In genomic region chr6:16271415-16271814, GRCh38 we compare ENCODE assay signal across 17 cellular contexts. TPM values are rescaled to one million over a fixed set of nuclear protein-coding genes. Genes with fewer than 3 reads are reported as not detected.
DNase-seq lines count a peak whose midpoint lies in the region; ATAC-seq and TF ChIP-seq lines count a peak whose summit lies in the region.
"Had no signal": no experiment of that assay in that cellular context is flagged by ENCODE, and none has a peak within 500 bp of the region (broad histone marks: within the 10 kb centered on the region; RNA-seq: fewer than 3 reads in every experiment).

No MANE protein-coding gene starts in this region.

- H3K36me3 ChIP-seq in Karpas-422 (ENCODE audit: insufficient read depth, low read length): no peaks in the 10 kb centered on the region
- H3K36me3 ChIP-seq in mesendoderm (ENCODE audit: control insufficient read depth, insufficient read depth, low read length): no peaks in the 10 kb centered on the region
- H3K36me3 ChIP-seq in gastrocnemius medialis: peaks cover 0 to 13% of the 10 kb centered on the region in 2 donors
- no peaks in the 10 kb centered on the region for H3K36me3 ChIP-seq in OCI-LY7 (ENCODE audit: insufficient read depth, low read length)
- H3K36me3 ChIP-seq: BLaER1 treated with 17β-estradiol and CSF1 and Interleukin-3, amounts not matched to agents 10 nM and 100 nM had no signal

- H3K4me2 ChIP-seq in Karpas-422 (ENCODE audit: low read depth, low read length, poor library complexity, severe bottlenecking) (no peak overlapping the region), mesendoderm (ENCODE audit: low read length) (no peak overlapping the region), OCI-LY7 (ENCODE audit: low read length) (no peak overlapping the region)
- H3K4me2 ChIP-seq: A549 had no signal

- no peak for TF ChIP-seq CTCF in gastrocnemius medialis (IDR thresholded peaks at IDR 0.05 in 4 of 5, conservative IDR thresholded peaks at IDR 0.05 in 1 of 5)
- TF ChIP-seq CTCF in OCI-LY7 (conservative IDR thresholded peaks at IDR 0.05; ENCODE audit: low read length): no peak

- peak; percentile 16 for DNase-seq in Karpas-422
- no peak for DNase-seq in mesendoderm
- DNase-seq in gastrocnemius medialis: no peak
- no peak for DNase-seq in OCI-LY7 (ENCODE audit: low spot score)
- DNase-seq in cardiac septum (ENCODE audit: low spot score): no peak
- DNase-seq: AML-193; Caco-2; Calu3; CD4-positive, alpha-beta T cell; CD8-positive, alpha-beta T cell; DMS79 treated with DMSO at 0.1 percent for 48 hours; GF-D8 had no signal

- H2BK120ac ChIP-seq in mesendoderm (ENCODE audit: low read depth, low read length): no peak overlapping the region

- no peaks in the 10 kb centered on the region for H4K20me1 ChIP-seq in Karpas-422 (ENCODE audit: insufficient read depth, low read depth, low read length)
- H4K20me1 ChIP-seq in OCI-LY7 (ENCODE audit: insufficient read depth, low read length): no peaks in the 10 kb centered on the region

- CTCF ChIA-PET in OCI-LY7 (lab: Charles Lee; ENCODE audit: unreplicated experiment): no interaction called here

- in situ Hi-C loops in gastrocnemius medialis (cut with MboI; ENCODE audit: low sequenced_read_pairs in 4 of 4): no loop called here

- no peak overlapping the region for H4K5ac ChIP-seq in mesendoderm (ENCODE audit: low read length)

- BruUV-seq in OCI-LY7 (replicated peaks; lab: Mats Ljungman, UMichigan): no TSS peak

- H3K56ac ChIP-seq in mesendoderm (ENCODE audit: low read length): no peak overlapping the region

- no peaks in the 10 kb centered on the region for H3K27me3 ChIP-seq in Karpas-422 (ENCODE audit: low read length)
- H3K27me3 ChIP-seq in mesendoderm (ENCODE audit: insufficient read depth, low read length, poor library complexity): no peaks in the 10 kb centered on the region
- no peaks in the 10 kb centered on the region for H3K27me3 ChIP-seq in gastrocnemius medialis

- H2AK5ac ChIP-seq in mesendoderm (ENCODE audit: low read length): no peak overlapping the region

- no peaks in the 10 kb centered on the region for H3K4me1 ChIP-seq in Karpas-422 (ENCODE audit: low read length)
- no peaks in the 10 kb centered on the region for H3K4me1 ChIP-seq in mesendoderm (ENCODE audit: control insufficient read depth, low read depth, low read length)
- H3K4me1 ChIP-seq in gastrocnemius medialis: peaks cover 12 to 22% of the 10 kb centered on the region in 2 donors
- H3K4me1 ChIP-seq in OCI-LY7 (ENCODE audit: insufficient read depth, low read length, poor library complexity, severe bottlenecking): no peaks in the 10 kb centered on the region
- H3K4me1 ChIP-seq: A549, Caco-2 had no signal

- no peak overlapping the region for H2BK15ac ChIP-seq in mesendoderm (replicated peaks; ENCODE audit: low read depth)

- H3K4me3 ChIP-seq in Karpas-422 (ENCODE audit: low read length) (no peak overlapping the region), mesendoderm (ENCODE audit: low read length) (no peak overlapping the region), gastrocnemius medialis (no peak overlapping the region), OCI-LY7 (ENCODE audit: low read depth, low read length, poor library complexity, severe bottlenecking) (no peak overlapping the region)
- H3K4me3 ChIP-seq: A549; BLaER1 treated with 17β-estradiol and CSF1 and Interleukin-3, amounts not matched to agents 10 nM and 100 nM had no signal

- H2AFZ ChIP-seq in Karpas-422 (ENCODE audit: low read length): no peak overlapping the region
- no peak overlapping the region for H2AFZ ChIP-seq in OCI-LY7 (ENCODE audit: low read length)

- H3K23ac ChIP-seq in mesendoderm (ENCODE audit: low read length): no peak overlapping the region

- H4K8ac ChIP-seq in mesendoderm (ENCODE audit: low read depth, low read length): no peak overlapping the region

- no peaks in the 10 kb centered on the region for H3K79me2 ChIP-seq in Karpas-422 (ENCODE audit: low read length)
- no peaks in the 10 kb centered on the region for H3K79me2 ChIP-seq in mesendoderm (ENCODE audit: control insufficient read depth, insufficient read depth, low read length)
- no peaks in the 10 kb centered on the region for H3K79me2 ChIP-seq in OCI-LY7 (ENCODE audit: insufficient read depth, low read depth, low read length)

- POLR2A ChIA-PET in OCI-LY7 (lab: Charles Lee): interaction anchor here (0.9 kb wide), 1 partner anchor 23 kb away, joined by 3 read pairs; no protein-coding TSS in a partner anchor

- WGBS in mesendoderm (ENCODE audit: extremely low coverage, insufficient coverage, low lambda C conversion rate): no CpG with 5 or more reads among the region's 6 CpGs

- no peaks in the 10 kb centered on the region for H3K79me1 ChIP-seq in mesendoderm (ENCODE audit: low read length)

- intact Hi-C loops in gastrocnemius medialis (cut with DNase I; ENCODE audit: low total_unique reads): no loop called here
- intact Hi-C loops in OCI-LY7 (cut with micrococcal nuclease; ENCODE audit: unreplicated experiment): no loop called here
- intact Hi-C loops in cardiac septum (cut with DNase I): no loop called here

- no peaks in the 10 kb centered on the region for H3K9me2 ChIP-seq in Karpas-422 (replicated peaks; ENCODE audit: insufficient read depth, low read length)
- no peaks in the 10 kb centered on the region for H3K9me2 ChIP-seq in OCI-LY7 (ENCODE audit: insufficient read depth, low read length)

- H3K18ac ChIP-seq in mesendoderm (ENCODE audit: low read length): no peak overlapping the region

- no peak for ATAC-seq in gastrocnemius medialis
- ATAC-seq: A549; CD8-positive, alpha-beta T cell had no signal

- H2BK5ac ChIP-seq in mesendoderm (ENCODE audit: low read length): no peak overlapping the region

- no peak overlapping the region for H3K27ac ChIP-seq in Karpas-422 (ENCODE audit: low read length)
- no peak overlapping the region for H3K27ac ChIP-seq in mesendoderm (ENCODE audit: low read depth, low read length)
- peak overlapping the region; percentile 16 to 99 (median 94) for H3K27ac ChIP-seq in gastrocnemius medialis
- H3K27ac ChIP-seq in OCI-LY7 (ENCODE audit: low read depth, low read length, poor library complexity, severe bottlenecking): no peak overlapping the region
- H3K27ac ChIP-seq: 22Rv1, A549, C4-2B had no signal

- H3K4ac ChIP-seq in mesendoderm (ENCODE audit: low read depth, low read length): peak overlapping the region; percentile 43

- no peak overlapping the region for H3K9ac ChIP-seq in Karpas-422 (ENCODE audit: low read length)
- no peak overlapping the region for H3K9ac ChIP-seq in mesendoderm (ENCODE audit: low read length)
- H3K9ac ChIP-seq: BLaER1 treated with 17β-estradiol and CSF1 and Interleukin-3, amounts not matched to agents 10 nM and 100 nM had no signal

- H3K9me3 ChIP-seq in Karpas-422 (ENCODE audit: low read length) (no peaks in the 10 kb centered on the region), gastrocnemius medialis (no peaks in the 10 kb centered on the region), OCI-LY7 (ENCODE audit: low read length) (no peaks in the 10 kb centered on the region)
- H3K9me3 ChIP-seq: A549; BLaER1 treated with 17β-estradiol and CSF1 and Interleukin-3, amounts not matched to agents 10 nM and 100 nM; Caco-2 had no signal

- no peak for TF ChIP-seq POLR2A in gastrocnemius medialis (IDR thresholded peaks at IDR 0.05)

RNA-seq across cellular contexts. Expression of gene GMPR, which starts 33.0 kb away (rescaled TPM):
- not detected in 2 replicates for total RNA-seq in Karpas-422 (2014; rRNA removed; shearing (Covaris generic); ENCODE audit: low replicate concordance)
- polyA plus RNA-seq in mesendoderm (2013, experiment 1 of 2): 19.3 TPM
- polyA plus RNA-seq in mesendoderm (2013, experiment 2 of 2): 19.7 TPM
- total RNA-seq in gastrocnemius medialis (100 to 1,000 TPM; 109 to 266 (median 239) TPM), OCI-LY7 (2022) (not detected in 2 replicates), cardiac septum (71.0 TPM)
- total RNA-seq in OCI-LY7 (2014; rRNA removed; shearing (Covaris generic)): not detected in 2 replicates
- total RNA-seq: B cell had no signal

Comparison
In these comparisons a context has a peak if more than half of its experiments do, and no peak if none do; other contexts are left out.
1. H3K27ac ChIP-seq: peak in gastrocnemius medialis (4 of 4); none in Karpas-422 (single experiment), mesendoderm (single experiment) and OCI-LY7 (single experiment).
2. RNA of gene GMPR, which starts 33.0 kb away (total RNA-seq): 109 to 266 TPM in gastrocnemius medialis and 71.0 TPM in cardiac septum (single experiment); not detected in Karpas-422 and not detected in OCI-LY7; every median in the first group is over 10 times any median in the second.